12 cellular contexts compared by ENCODE assay signal in the genomic region with DNA sequence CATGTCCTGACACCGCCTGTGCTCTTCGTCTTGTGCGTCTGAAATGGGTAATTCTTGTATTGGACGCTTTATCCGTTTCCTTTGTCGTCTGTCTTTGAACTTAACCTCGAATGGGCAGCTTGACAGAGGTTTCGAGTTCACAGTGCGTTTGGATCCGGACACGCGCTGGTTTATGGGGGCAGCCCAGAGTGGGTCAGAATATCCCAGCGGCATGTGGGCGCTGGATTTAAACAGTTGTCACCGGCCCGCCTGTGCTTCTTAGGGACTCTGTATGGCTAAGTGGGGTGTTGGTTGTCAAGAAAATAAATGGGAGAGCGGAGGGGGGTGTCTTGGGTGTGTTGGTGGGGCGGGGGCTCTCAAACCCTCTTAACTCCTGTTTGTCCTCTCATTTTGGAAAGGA.
DNase-seq lines count a peak whose midpoint lies in the region; ATAC-seq and TF ChIP-seq lines count a peak whose summit lies in the region.
"Had no signal": no experiment of that assay in that cellular context is flagged by ENCODE, and none has a peak within 500 bp of the region (broad histone marks: within the 10 kb centered on the region; RNA-seq: fewer than 3 reads in every experiment).

No MANE protein-coding gene starts in this region.

- peak in 1 of 4 donors; percentile 14 for ATAC-seq in heart left ventricle
- ATAC-seq in left ventricle myocardium superior = no peak
- ATAC-seq in foreskin keratinocyte = no peak
- ATAC-seq in thoracic aorta (ENCODE audit: insufficient number of reproducible peaks, low FRiP score, low read depth) = no peak

- H3K4me1 ChIP-seq in heart left ventricle (peaks cover 0 to 30% (median 0%) of the 10 kb centered on the region in 12 donors), foreskin keratinocyte (peaks cover 7% of the 10 kb centered on the region), thoracic aorta (ENCODE audit: control insufficient read depth in 1 of 2, low read depth in 2 of 2) (peaks cover 0 to 12% of the 10 kb centered on the region in 2 donors), esophagus muscularis mucosa (peaks cover 0 to 15% (median 3%) of the 10 kb centered on the region in 4 donors)
- H3K4me1 ChIP-seq: BLaER1 treated with 17β-estradiol and CSF1 and Interleukin-3, amounts not matched to agents 10 nM and 100 nM had no signal

- H3K4me3 ChIP-seq in heart left ventricle = peak overlapping the region in 7 of 12 donors; percentile 68 to 90 (median 75)
- H3K4me3 ChIP-seq in thoracic aorta = peak overlapping the region; percentile 83
- H3K4me3 ChIP-seq in esophagus muscularis mucosa = peak overlapping the region in 2 of 4 donors; percentile 65 to 69
- H3K4me3 ChIP-seq: BLaER1 treated with 17β-estradiol and CSF1 and Interleukin-3, amounts not matched to agents 10 nM and 100 nM had no signal

- peak overlapping the region; percentile 89 for H3K27ac Mint-ChIP-seq in activated CD4-positive, alpha-beta memory T cell treated with anti-CD3 and anti-CD28 coated beads, Interleukin-2, amount 10 ng/mL, durations not matched to agents 7 days and 5 days

- TF ChIP-seq POLR2A in heart left ventricle (IDR thresholded peaks at IDR 0.05) = no peak
- TF ChIP-seq POLR2A in esophagus muscularis mucosa (IDR thresholded peaks at IDR 0.05; ENCODE audit: low read depth) = no peak

- H3K9me3 ChIP-seq in heart left ventricle = no peaks in the 10 kb centered on the region
- H3K9me3 ChIP-seq in thoracic aorta = no peaks in the 10 kb centered on the region
- H3K9me3 ChIP-seq in esophagus muscularis mucosa = no peaks in the 10 kb centered on the region
- H3K9me3 ChIP-seq: BLaER1 treated with 17β-estradiol and CSF1 and Interleukin-3, amounts not matched to agents 10 nM and 100 nM had no signal

- H3K4me1 Mint-ChIP-seq in activated CD4-positive, alpha-beta memory T cell treated with anti-CD3 and anti-CD28 coated beads, Interleukin-2, amount 10 ng/mL, durations not matched to agents 7 days and 5 days = peaks cover 34% of the 10 kb centered on the region

- no peaks in the 10 kb centered on the region for H3K27me3 ChIP-seq in heart left ventricle
- H3K27me3 ChIP-seq in foreskin keratinocyte = no peaks in the 10 kb centered on the region
- H3K27me3 ChIP-seq in thoracic aorta (replicated peaks; ENCODE audit: insufficient read depth) = no peaks in the 10 kb centered on the region
- no peaks in the 10 kb centered on the region for H3K27me3 ChIP-seq in esophagus muscularis mucosa
- H3K27me3 ChIP-seq: BLaER1 treated with 17β-estradiol and CSF1 and Interleukin-3, amounts not matched to agents 10 nM and 100 nM had no signal

- peak overlapping the region in 7 of 12 donors; percentile 86 to 95 (median 92) for H3K27ac ChIP-seq in heart left ventricle
- H3K27ac ChIP-seq in foreskin keratinocyte = peak overlapping the region; percentile 40
- H3K27ac ChIP-seq in thoracic aorta = peak overlapping the region; percentile 72 to 85
- peak overlapping the region in 2 of 4 donors; percentile 78 to 85 for H3K27ac ChIP-seq in esophagus muscularis mucosa (replicated peaks in 1 of 4)
- H3K27ac ChIP-seq: BLaER1 treated with 17β-estradiol and CSF1 and Interleukin-3, amounts not matched to agents 10 nM and 100 nM had no signal

- intact Hi-C loops in heart left ventricle (cut with DNase I) = loop anchor here in 3 of 10 donors (5.0 to 10.0 kb wide), 3 partner anchors 50 to 70 kb away; no protein-coding TSS in a partner anchor
- intact Hi-C loops in left ventricle myocardium superior (cut with micrococcal nuclease) = no loop called here
- intact Hi-C loops in esophagus muscularis mucosa (cut with DNase I) = no loop called here
- intact Hi-C loops in posterior vena cava (cut with DNase I) = no loop called here

- no peaks in the 10 kb centered on the region for H3K9me3 Mint-ChIP-seq in activated CD4-positive, alpha-beta memory T cell treated with anti-CD3 and anti-CD28 coated beads, Interleukin-2, amount 10 ng/mL, durations not matched to agents 7 days and 5 days

- H3K36me3 Mint-ChIP-seq in activated CD4-positive, alpha-beta memory T cell treated with anti-CD3 and anti-CD28 coated beads, Interleukin-2, amount 10 ng/mL, durations not matched to agents 7 days and 5 days (ENCODE audit: low read depth) = peaks cover 44% of the 10 kb centered on the region

- H3K4me3 Mint-ChIP-seq in activated CD4-positive, alpha-beta memory T cell treated with anti-CD3 and anti-CD28 coated beads, Interleukin-2, amount 10 ng/mL, durations not matched to agents 7 days and 5 days = peak overlapping the region; percentile 98

- POLR2A ChIA-PET in activated CD4-positive, alpha-beta memory T cell treated with anti-CD3 and anti-CD28 coated beads, Interleukin-2, amount 10 ng/mL, durations not matched to agents 7 days and 5 days (lab: Charles Lee) = interaction anchor here (1.0 to 1.8 kb wide), 6 partner anchors 8 to 174 kb away, joined by 3 to 15 read pairs (median 4); no protein-coding TSS in a partner anchor

- H3K36me3 ChIP-seq in heart left ventricle (no peaks in the 10 kb centered on the region), thoracic aorta (no peaks in the 10 kb centered on the region), esophagus muscularis mucosa (no peaks in the 10 kb centered on the region)
- H3K36me3 ChIP-seq: BLaER1 treated with 17β-estradiol and CSF1 and Interleukin-3, amounts not matched to agents 10 nM and 100 nM had no signal

- no peak for TF ChIP-seq EP300 in esophagus muscularis mucosa (IDR thresholded peaks at IDR 0.05)

- DNase-seq in heart left ventricle (no peak), left ventricle myocardium superior (no peak), foreskin keratinocyte (no peak), thoracic aorta (ENCODE audit: low spot score) (no peak), esophagus muscularis mucosa (ENCODE audit: extremely low spot score) (no peak), occipital lobe (lab: John Stamatoyannopoulos, UW) (no peak), posterior vena cava (ENCODE audit: low spot score) (no peak)
- DNase-seq in activated CD4-positive, alpha-beta memory T cell treated with anti-CD3 and anti-CD28 coated beads, Interleukin-2, amount 10 ng/mL, durations not matched to agents 7 days and 5 days = no peak
- DNase-seq: activated gamma-delta T cell, NCI-H524 treated with DMSO at 0.1 percent for 48 hours, T-helper 9 cell had no signal

- CTCF ChIA-PET in activated CD4-positive, alpha-beta memory T cell treated with anti-CD3 and anti-CD28 coated beads, Interleukin-2, amount 10 ng/mL, durations not matched to agents 7 days and 5 days (lab: Charles Lee) = interaction anchor here (1.7 kb wide), 1 partner anchor 35 kb away, joined by 8 read pairs; no protein-coding TSS in a partner anchor

- TF ChIP-seq CTCF in heart left ventricle (IDR thresholded peaks at IDR 0.05) (no peak), foreskin keratinocyte (conservative IDR thresholded peaks at IDR 0.05) (no peak), thoracic aorta (IDR thresholded peaks at IDR 0.05) (no peak), esophagus muscularis mucosa (IDR thresholded peaks at IDR 0.05) (no peak)

- 2% methylated on average over 18 of the region's 18 CpGs; no CpG with 5 or more reads in 2 of the 4 donors for WGBS in heart left ventricle, 4 donors
- no CpG with 5 or more reads among the region's 18 CpGs for WGBS in esophagus muscularis mucosa

- H3K27me3 Mint-ChIP-seq in activated CD4-positive, alpha-beta memory T cell treated with anti-CD3 and anti-CD28 coated beads, Interleukin-2, amount 10 ng/mL, durations not matched to agents 7 days and 5 days = no peaks in the 10 kb centered on the region
